Comparison of ENCODE assay signal across 23 cellular contexts in genomic region chr4:36446275-36446674, GRCh38.
"Had no signal": no experiment of that assay in that cellular context is flagged by ENCODE, and none has a peak within 500 bp of the region (broad histone marks: within the 10 kb centered on the region; RNA-seq: fewer than 3 reads in every experiment).

No MANE protein-coding gene starts in this region.

- H3K27ac Mint-ChIP-seq: immature natural killer cell; memory B cell; natural killer cell treated with Interleukin-12 subunit alpha and Interleukin-12 subunit beta and Interleukin-15 and Interleukin-18, amount 100 ng/mL, for 72 hours; neural progenitor cell; progenitor cell of endocrine pancreas; stimulated activated effector memory CD8-positive, alpha-beta T cell treated with anti-CD3 and anti-CD28 coated beads, Interleukin-12 subunit alpha, Interleukin-12 subunit beta, amount 100 ng/mL, for 72 hours; type B pancreatic cell had no signal

- H3K9me3 Mint-ChIP-seq: memory B cell; neural progenitor cell; stimulated activated effector memory CD8-positive, alpha-beta T cell treated with anti-CD3 and anti-CD28 coated beads, Interleukin-12 subunit alpha, Interleukin-12 subunit beta, amount 100 ng/mL, for 72 hours; type B pancreatic cell had no signal

- H3K27ac ChIP-seq: colonic mucosa, gastrocnemius medialis, left ventricle myocardium inferior, lower lobe of right lung, neural progenitor cell, pancreas, suprapubic skin, thyroid gland had no signal

- H3K36me3 Mint-ChIP-seq: immature natural killer cell; memory B cell; natural killer cell treated with Interleukin-12 subunit alpha and Interleukin-12 subunit beta and Interleukin-15 and Interleukin-18, amount 100 ng/mL, for 72 hours; neural progenitor cell; stimulated activated effector memory CD8-positive, alpha-beta T cell treated with anti-CD3 and anti-CD28 coated beads, Interleukin-12 subunit alpha, Interleukin-12 subunit beta, amount 100 ng/mL, for 72 hours; type B pancreatic cell had no signal

- H3K27me3 ChIP-seq: colonic mucosa, gastrocnemius medialis, neural progenitor cell, pancreas, suprapubic skin, thyroid gland had no signal

- H3K27me3 Mint-ChIP-seq: progenitor cell of endocrine pancreas, type B pancreatic cell had no signal

- H3K4me3 ChIP-seq: colonic mucosa, gastrocnemius medialis, left ventricle myocardium inferior, lower lobe of right lung, neural progenitor cell, pancreas, suprapubic skin, thyroid gland had no signal

- ATAC-seq: gastrocnemius medialis; left cardiac atrium; lower lobe of right lung; natural killer cell treated with Interleukin-12 subunit alpha and Interleukin-12 subunit beta and Interleukin-15 and Interleukin-18, amount 100 ng/mL, for 72 hours; pancreas; right cardiac atrium; stimulated activated effector memory CD8-positive, alpha-beta T cell treated with anti-CD3 and anti-CD28 coated beads, Interleukin-12 subunit alpha, Interleukin-12 subunit beta, amount 100 ng/mL, for 72 hours; stimulated activated naive CD8-positive, alpha-beta T cell treated with anti-CD3 and anti-CD28 coated beads, Interleukin-15, Interleukin-2, amounts not matched to agents 100 U/mL and 50 U/mL, for 24 hours had no signal

- H3K4me1 Mint-ChIP-seq: immature natural killer cell; memory B cell; neural progenitor cell; stimulated activated effector memory CD8-positive, alpha-beta T cell treated with anti-CD3 and anti-CD28 coated beads, Interleukin-12 subunit alpha, Interleukin-12 subunit beta, amount 100 ng/mL, for 72 hours had no signal

- DNase-seq: colonic mucosa; dermis blood vessel endothelial cell; gastrocnemius medialis; glutamatergic neuron; immature natural killer cell; left cardiac atrium; left ventricle myocardium inferior; lower lobe of right lung; midbrain; occipital lobe; pancreas; right cardiac atrium; stimulated activated CD4-positive, alpha-beta T cell treated with anti-CD3 and anti-CD28 coated beads, Interleukin-4, amount 100 ng/mL, for 1 hour; stimulated activated CD8-positive, alpha-beta memory T cell treated with anti-CD3 and anti-CD28 coated beads, Interleukin-4, amount 100 ng/mL, for 48 hours; stimulated activated naive CD8-positive, alpha-beta T cell treated with anti-CD3 and anti-CD28 coated beads, Interleukin-15, Interleukin-2, amounts not matched to agents 100 U/mL and 50 U/mL, for 24 hours; thyroid gland had no signal

- H3K4me3 Mint-ChIP-seq: immature natural killer cell; memory B cell; natural killer cell treated with Interleukin-12 subunit alpha and Interleukin-12 subunit beta and Interleukin-15 and Interleukin-18, amount 100 ng/mL, for 72 hours; neural progenitor cell; stimulated activated effector memory CD8-positive, alpha-beta T cell treated with anti-CD3 and anti-CD28 coated beads, Interleukin-12 subunit alpha, Interleukin-12 subunit beta, amount 100 ng/mL, for 72 hours; type B pancreatic cell had no signal

- H3K4me1 ChIP-seq: colonic mucosa, gastrocnemius medialis, left ventricle myocardium inferior, lower lobe of right lung, neural progenitor cell, pancreas, suprapubic skin, thyroid gland had no signal

- H3K9me3 ChIP-seq: colonic mucosa, gastrocnemius medialis, left ventricle myocardium inferior, lower lobe of right lung, pancreas, suprapubic skin, thyroid gland had no signal

- H3K36me3 ChIP-seq: colonic mucosa, gastrocnemius medialis, left ventricle myocardium inferior, lower lobe of right lung, neural progenitor cell, pancreas, suprapubic skin, thyroid gland had no signal
